ENCODE assay signal across 8 cellular contexts in genomic region chr12:55072093-55072492, GRCh38. TPM values are rescaled to one million over a fixed set of nuclear protein-coding genes. Genes with fewer than 3 reads are reported as not detected.
DNase-seq lines count a peak whose midpoint lies in the region; ATAC-seq lines count a peak whose summit lies in the region.

No MANE protein-coding gene starts in this region.

- CTCF ChIA-PET in T-cell (lab: Charles Lee) = interaction anchor here (0.6 to 12.9 kb wide), 62 partner anchors 10 to 508 kb away, joined by 3 to 351 read pairs (median 4); partner anchors contain the start of genes MUCL1 (in 2 of the 2) and TESPA1 (in 2 of the 2)

- H3K36me3 Mint-ChIP-seq in T-cell = no peaks in the 10 kb centered on the region
- no peaks in the 10 kb centered on the region for H3K36me3 Mint-ChIP-seq in activated naive CD8-positive, alpha-beta T cell treated with anti-CD3 and anti-CD28 coated beads, Interleukin-2, amount 50 U/mL, for 24 hours (ENCODE audit: low read depth)

- DNase-seq in ACHN (peak; percentile 61), LHCN-M2 (ENCODE audit: low read depth) (peak; percentile 12), T-cell (peak; percentile 62 to 82 (median 74)), islet precursor cell (peak; percentile 83)
- DNase-seq in activated naive CD8-positive, alpha-beta T cell treated with anti-CD3 and anti-CD28 coated beads, Interleukin-2, amount 50 U/mL, for 24 hours = peak; percentile 76
- peak; percentile 41 for DNase-seq in stimulated activated CD8-positive, alpha-beta memory T cell treated with anti-CD3 and anti-CD28 coated beads, Interleukin-12 subunit alpha, Interleukin-12 subunit beta, amount 100 ng/mL, for 4 hours (ENCODE audit: low read depth)

- no peak overlapping the region for H3K4me3 Mint-ChIP-seq in T-cell
- no peak overlapping the region for H3K4me3 Mint-ChIP-seq in activated naive CD8-positive, alpha-beta T cell treated with anti-CD3 and anti-CD28 coated beads, Interleukin-2, amount 50 U/mL, for 24 hours

- H3K9me3 Mint-ChIP-seq in T-cell = no peaks in the 10 kb centered on the region
- H3K9me3 Mint-ChIP-seq in activated naive CD8-positive, alpha-beta T cell treated with anti-CD3 and anti-CD28 coated beads, Interleukin-2, amount 50 U/mL, for 24 hours = no peaks in the 10 kb centered on the region

- POLR2A ChIA-PET in T-cell (lab: Charles Lee) = interaction anchor here in 1 of 2 donors (0.6 kb wide), 2 partner anchors 108 to 115 kb away, joined by 3 read pairs; no protein-coding TSS in a partner anchor

- peaks cover 4 to 11% (median 5%) of the 10 kb centered on the region in 3 donors for H3K4me1 Mint-ChIP-seq in T-cell
- peaks cover 4% of the 10 kb centered on the region for H3K4me1 Mint-ChIP-seq in activated naive CD8-positive, alpha-beta T cell treated with anti-CD3 and anti-CD28 coated beads, Interleukin-2, amount 50 U/mL, for 24 hours

- no peak overlapping the region for H3K27ac Mint-ChIP-seq in T-cell
- H3K27ac Mint-ChIP-seq in activated naive CD8-positive, alpha-beta T cell treated with anti-CD3 and anti-CD28 coated beads, Interleukin-2, amount 50 U/mL, for 24 hours = no peak overlapping the region

- in situ Hi-C loops in ACHN (cut with HindIII; ENCODE audit: low pct_ligation_motif_present, low pct_unique_long_range_greater_than_20kb, low sequenced_read_pairs) = no loop called here

- peak; percentile 55 for ATAC-seq in GM18907 (IDR thresholded peaks at IDR 0.05; ENCODE audit: unreplicated experiment)
- ATAC-seq in T-cell (replicated peaks in 1 of 4) = peak; percentile 83 to 88 (median 84)
- ATAC-seq in activated naive CD8-positive, alpha-beta T cell treated with anti-CD3 and anti-CD28 coated beads, Interleukin-2, amount 50 U/mL, for 24 hours = peak; percentile 86
- ATAC-seq in HG02938 (IDR thresholded peaks at IDR 0.05; ENCODE audit: unreplicated experiment) = no peak

- H3K27me3 Mint-ChIP-seq in T-cell = peaks cover 14 to 24% of the 10 kb centered on the region in 2 donors
- H3K27me3 Mint-ChIP-seq in activated naive CD8-positive, alpha-beta T cell treated with anti-CD3 and anti-CD28 coated beads, Interleukin-2, amount 50 U/mL, for 24 hours = peaks cover 22% of the 10 kb centered on the region

RNA-seq across cellular contexts. Expression of gene NEUROD4, which starts 52.3 kb away (rescaled TPM):
- total RNA-seq in LHCN-M2 (2014; rRNA removed) = not detected in 2 replicates
- polyA plus RNA-seq in LHCN-M2 (2012) = not detected
- total RNA-seq in T-cell = under 1 TPM in 1 of 5 donors, not detected in 4; 0.06 TPM

RNA-seq across cellular contexts. Expression of gene OR9K2, which starts 54.1 kb away (rescaled TPM):
- not detected in 2 replicates for total RNA-seq in LHCN-M2 (2014; rRNA removed)
- polyA plus RNA-seq in LHCN-M2 (2012) = not detected
- not detected for total RNA-seq in T-cell

Comparison
In these comparisons a context has a peak if more than half of its experiments do, and no peak if none do; other contexts are left out.
1. DNase-seq: peak in every context shown above with its lines; median percentile 83 in islet precursor cell; 76 in activated naive CD8-positive, alpha-beta T cell treated with anti-CD3 and anti-CD28 coated beads, Interleukin-2, amount 50 U/mL, for 24 hours; 74 in T-cell; 61 in ACHN; 41 in stimulated activated CD8-positive, alpha-beta memory T cell treated with anti-CD3 and anti-CD28 coated beads, Interleukin-12 subunit alpha, Interleukin-12 subunit beta, amount 100 ng/mL, for 4 hours; 12 in LHCN-M2.